Comparison of ENCODE assay signal across 1 cellular context in the genomic region with DNA sequence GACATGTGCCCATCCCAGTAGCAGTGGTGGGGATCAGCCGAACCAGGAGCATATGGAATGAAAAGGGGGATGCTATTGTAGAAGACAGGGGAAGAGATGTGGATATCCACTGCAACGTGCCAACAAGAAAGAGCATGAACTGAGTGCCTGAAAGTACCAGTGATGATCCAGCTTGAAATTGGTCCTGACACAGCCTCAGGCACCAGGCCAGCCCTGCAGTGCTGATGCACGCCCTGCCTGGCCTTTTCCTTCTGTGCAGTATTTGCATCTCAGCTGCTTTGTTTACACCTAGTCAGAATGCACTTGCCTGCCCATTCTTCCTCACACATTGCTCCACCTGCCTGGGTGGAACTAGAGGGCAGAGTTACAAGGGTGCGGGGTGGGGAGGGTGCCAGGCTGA.
TF ChIP-seq lines count a peak whose summit lies in the region.

No MANE protein-coding gene starts in this region.

TF ChIP-seq in H1, 55 proteins besides CTCF, POLR2A, EP300 and RAD21:
- TF ChIP-seq BCL11A (IDR thresholded peaks at IDR 0.05; ENCODE audit: low read depth in 2 of 2, low read length in 2 of 2) (no peak), TAF7 (optimal IDR thresholded peaks at IDR 0.05; ENCODE audit: borderline replicate concordance, low read depth, low read length) (no peak), BRCA1 (IDR thresholded peaks at IDR 0.05; ENCODE audit: low read depth, low read length) (no peak), POLR2AphosphoS5 (IDR thresholded peaks at IDR 0.05; ENCODE audit: low read depth, low read length) (no peak), BACH1 (IDR thresholded peaks at IDR 0.05; ENCODE audit: low read length) (no peak), JUN (IDR thresholded peaks at IDR 0.05; ENCODE audit: low read depth, low read length) (no peak), JUND (IDR thresholded peaks at IDR 0.05; ENCODE audit: low read length) (no peak), CTBP2 (IDR thresholded peaks at IDR 0.05; ENCODE audit: borderline replicate concordance, insufficient read depth, insufficient read length, low read length) (no peak), SP2 (IDR thresholded peaks at IDR 0.05; ENCODE audit: low read length) (no peak), SP4 (IDR thresholded peaks at IDR 0.05; ENCODE audit: low read length) (no peak), FOSL1 (IDR thresholded peaks at IDR 0.05; ENCODE audit: insufficient read depth, low read depth, low read length) (no peak), HDAC6 (IDR thresholded peaks at IDR 0.05; ENCODE audit: low read depth, low read length) (no peak), CEBPB (IDR thresholded peaks at IDR 0.05; ENCODE audit: low read depth, low read length) (no peak), RFX5 (IDR thresholded peaks at IDR 0.05; ENCODE audit: borderline replicate concordance, low read depth, low read length) (no peak), CBX5 (IDR thresholded peaks at IDR 0.05; ENCODE audit: low read depth, low read length) (no peak), SIX5 (IDR thresholded peaks at IDR 0.05; ENCODE audit: low read depth, low read length) (no peak)
- TF ChIP-seq, protein P1, sequence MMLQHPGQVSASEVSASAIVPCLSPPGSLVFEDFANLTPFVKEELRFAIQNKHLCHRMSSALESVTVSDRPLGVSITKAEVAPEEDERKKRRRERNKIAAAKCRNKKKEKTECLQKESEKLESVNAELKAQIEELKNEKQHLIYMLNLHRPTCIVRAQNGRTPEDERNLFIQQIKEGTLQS (IDR thresholded peaks at IDR 0.05; ENCODE audit: insufficient read depth, low read depth, low read length): no peak
